Comparison of ENCODE assay signal across 18 cellular contexts in genomic region chr9:131960805-131961495, GRCh38.
DNase-seq lines count a peak whose midpoint lies in the region; ATAC-seq and TF ChIP-seq lines count a peak whose summit lies in the region.
"Had no signal": no experiment of that assay in that cellular context is flagged by ENCODE, and none has a peak within 500 bp of the region (broad histone marks: within the 10 kb centered on the region; RNA-seq: fewer than 3 reads in every experiment).

No MANE protein-coding gene starts in this region.

- ATAC-seq in memory B cell (ENCODE audit: low read depth) (no peak), HG03378 (IDR thresholded peaks at IDR 0.05; ENCODE audit: unreplicated experiment) (no peak)
- ATAC-seq: Panc1; right lobe of liver; stimulated activated naive B cell treated with anti-CD40 and anti-IgM and Interleukin-4, amounts not matched to agents 10 μg/mL and 1 μg/mL and 100 μg/mL, for 72 hours; T-cell had no signal

- BruUV-seq in Calu3 (replicated peaks; lab: Mats Ljungman, UMichigan), result no TSS peak

- intact Hi-C loops in Calu3 (cut with micrococcal nuclease; ENCODE audit: unreplicated experiment), result no loop called here

- peak; percentile 19 for DNase-seq in NCI-H2029 treated with DMSO at 0.1 percent for 48 hours (lab: John Stamatoyannopoulos, UW)
- no peak for DNase-seq in NCI-H2029 (lab: John Stamatoyannopoulos, UW)
- no peak for DNase-seq in memory B cell (ENCODE audit: low spot score in 2 of 2)
- DNase-seq in superior temporal gyrus (ENCODE audit: extremely low spot score), result peak; percentile 90
- DNase-seq in Calu3, result no peak
- no peak for DNase-seq in NCI-H1105 (lab: John Stamatoyannopoulos, UW)
- DNase-seq: 8988T; activated CD8-positive, alpha-beta memory T cell treated with anti-CD3 and anti-CD28 coated beads, Interleukin-2, amount 50 U/mL, for 4 hours; activated naive CD4-positive, alpha-beta T cell treated with anti-CD3 and anti-CD28 coated beads, Interleukin-2, amount 50 U/mL, for 16 hours; CD4-positive, alpha-beta memory T cell; NCI-H446 treated with DMSO at 0.1 percent for 48 hours; right lobe of liver; stimulated activated naive B cell treated with anti-CD40 and anti-IgM and Interleukin-4, amounts not matched to agents 10 μg/mL and 1 μg/mL and 100 μg/mL, for 72 hours; T-cell had no signal

- no peak for TF ChIP-seq CTCF in Calu3 (IDR thresholded peaks at IDR 0.05; ENCODE audit: unreplicated experiment)

- H3K27me3 Mint-ChIP-seq in memory B cell (no peaks in the 10 kb centered on the region), Calu3 (ENCODE audit: unreplicated experiment) (no peaks in the 10 kb centered on the region)
- H3K27me3 Mint-ChIP-seq: CD4-positive, alpha-beta memory T cell; central memory CD8-positive, alpha-beta T cell; stimulated activated naive B cell treated with anti-CD40 and anti-IgM and Interleukin-4, amounts not matched to agents 10 μg/mL and 1 μg/mL and 100 μg/mL, for 72 hours; T-cell had no signal

- H3K36me3 Mint-ChIP-seq in memory B cell (peaks cover 28% of the 10 kb centered on the region), Calu3 (ENCODE audit: insufficient read depth, unreplicated experiment) (no peaks in the 10 kb centered on the region)

- H3K4me3 Mint-ChIP-seq in memory B cell (no peak overlapping the region), Calu3 (ENCODE audit: low read depth, unreplicated experiment) (no peak overlapping the region)
- H3K4me3 Mint-ChIP-seq: CD4-positive, alpha-beta memory T cell; central memory CD8-positive, alpha-beta T cell; stimulated activated naive B cell treated with anti-CD40 and anti-IgM and Interleukin-4, amounts not matched to agents 10 μg/mL and 1 μg/mL and 100 μg/mL, for 72 hours; T-cell had no signal

- H3K9me3 Mint-ChIP-seq in memory B cell, result peaks cover 2% of the 10 kb centered on the region
- no peaks in the 10 kb centered on the region for H3K9me3 Mint-ChIP-seq in Calu3 (ENCODE audit: low read depth, unreplicated experiment)
- H3K9me3 Mint-ChIP-seq: central memory CD8-positive, alpha-beta T cell; stimulated activated naive B cell treated with anti-CD40 and anti-IgM and Interleukin-4, amounts not matched to agents 10 μg/mL and 1 μg/mL and 100 μg/mL, for 72 hours; T-cell had no signal

- H3K27ac Mint-ChIP-seq in memory B cell, result peak overlapping the region; percentile 14
- H3K27ac Mint-ChIP-seq in Calu3 (ENCODE audit: unreplicated experiment), result no peak overlapping the region
- H3K27ac Mint-ChIP-seq: stimulated activated naive B cell treated with anti-CD40 and anti-IgM and Interleukin-4, amounts not matched to agents 10 μg/mL and 1 μg/mL and 100 μg/mL, for 72 hours; T-cell had no signal

- CTCF ChIA-PET in Calu3 (lab: Charles Lee), result no interaction called here

- H3K27ac ChIP-seq in cingulate gyrus (ENCODE audit: low read depth, low read length), result peak overlapping the region; percentile 87
- H3K27ac ChIP-seq: right lobe of liver had no signal

- H3K4me1 Mint-ChIP-seq in memory B cell, result peaks cover 3% of the 10 kb centered on the region
- H3K4me1 Mint-ChIP-seq in Calu3 (ENCODE audit: low read depth, unreplicated experiment), result no peaks in the 10 kb centered on the region
- H3K4me1 Mint-ChIP-seq: central memory CD8-positive, alpha-beta T cell; stimulated activated naive B cell treated with anti-CD40 and anti-IgM and Interleukin-4, amounts not matched to agents 10 μg/mL and 1 μg/mL and 100 μg/mL, for 72 hours; T-cell had no signal

Comparison
In these comparisons a context has a peak if more than half of its experiments do, and no peak if none do; other contexts are left out.
1. DNase-seq: peak in NCI-H2029 treated with DMSO at 0.1 percent for 48 hours (single experiment) and superior temporal gyrus (single experiment); none in NCI-H2029 (single experiment), memory B cell (0 of 2), Calu3 (single experiment) and NCI-H1105 (single experiment).